Comparison of ENCODE assay signal across 2 cellular contexts in the genomic region with DNA sequence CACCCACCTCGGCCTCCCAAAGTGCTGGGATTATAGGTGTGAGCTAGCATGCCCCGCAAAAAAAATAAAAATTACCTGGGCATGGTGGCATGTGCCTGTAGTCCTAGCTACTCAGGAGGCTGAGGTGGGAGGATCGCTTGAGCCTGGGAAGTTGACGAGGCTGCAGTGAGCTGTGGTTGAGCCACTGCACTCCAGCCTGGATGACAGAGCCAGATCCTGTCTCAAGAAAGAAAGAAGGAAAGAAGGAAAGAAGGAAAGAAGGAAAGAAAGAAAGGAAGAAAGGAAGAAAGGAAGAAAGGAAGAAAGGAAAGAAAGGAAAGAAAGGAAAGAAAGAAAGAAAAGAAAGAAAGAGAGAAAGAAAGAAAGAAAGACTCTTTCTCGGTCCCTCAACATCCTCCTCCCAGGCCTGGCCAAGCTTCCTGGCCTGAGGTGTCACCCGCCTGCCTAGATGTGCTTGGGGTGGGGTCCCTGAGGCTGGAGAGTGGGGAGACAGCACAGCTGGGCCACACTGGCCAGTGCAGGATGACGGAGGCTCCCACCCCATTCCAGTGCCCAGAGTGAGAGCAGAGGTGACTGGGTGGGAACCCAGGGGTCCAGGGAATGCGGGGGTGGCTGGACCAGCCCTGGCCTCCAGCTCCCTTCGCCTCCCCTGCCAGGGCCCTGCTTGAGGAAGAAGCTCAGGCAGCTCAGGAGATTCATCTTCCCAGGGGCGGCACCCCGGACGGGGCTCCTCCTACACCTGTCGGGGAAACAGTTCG.
TF ChIP-seq lines count a peak whose summit lies in the region.

No MANE protein-coding gene starts in this region.

TF ChIP-seq in GM23338, 12 proteins besides CTCF, POLR2A, EP300 and RAD21 (continued from another document):
- no peak for TF ChIP-seq ZNF114 (CRISPR knock-in tag; IDR thresholded peaks at IDR 0.05)

TF ChIP-seq in WTC11, 78 proteins besides CTCF, POLR2A, EP300 and RAD21 (continued from another document):
- TF ChIP-seq, protein P1, sequence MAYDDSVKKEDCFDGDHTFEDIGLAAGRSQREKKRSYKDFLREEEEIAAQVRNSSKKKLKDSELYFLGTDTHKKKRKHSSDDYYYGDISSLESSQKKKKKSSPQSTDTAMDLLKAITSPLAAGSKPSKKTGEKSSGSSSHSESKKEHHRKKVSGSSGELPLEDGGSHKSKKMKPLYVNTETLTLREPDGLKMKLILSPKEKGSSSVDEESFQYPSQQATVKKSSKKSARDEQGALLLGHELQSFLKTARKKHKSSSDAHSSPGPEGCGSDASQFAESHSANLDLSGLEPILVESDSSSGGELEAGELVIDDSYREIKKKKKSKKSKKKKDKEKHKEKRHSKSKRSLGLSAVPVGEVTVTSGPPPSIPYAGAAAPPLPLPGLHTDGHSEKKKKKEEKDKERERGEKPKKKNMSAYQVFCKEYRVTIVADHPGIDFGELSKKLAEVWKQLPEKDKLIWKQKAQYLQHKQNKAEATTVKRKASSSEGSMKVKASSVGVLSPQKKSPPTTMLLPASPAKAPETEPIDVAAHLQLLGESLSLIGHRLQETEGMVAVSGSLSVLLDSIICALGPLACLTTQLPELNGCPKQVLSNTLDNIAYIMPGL (CRISPR knock-in tag; IDR thresholded peaks at IDR 0.05): no peak
- TF ChIP-seq FOXJ3 (CRISPR knock-in tag; IDR thresholded peaks at IDR 0.05; ENCODE audit: borderline replicate concordance): no peak
- TF ChIP-seq, protein P2, sequence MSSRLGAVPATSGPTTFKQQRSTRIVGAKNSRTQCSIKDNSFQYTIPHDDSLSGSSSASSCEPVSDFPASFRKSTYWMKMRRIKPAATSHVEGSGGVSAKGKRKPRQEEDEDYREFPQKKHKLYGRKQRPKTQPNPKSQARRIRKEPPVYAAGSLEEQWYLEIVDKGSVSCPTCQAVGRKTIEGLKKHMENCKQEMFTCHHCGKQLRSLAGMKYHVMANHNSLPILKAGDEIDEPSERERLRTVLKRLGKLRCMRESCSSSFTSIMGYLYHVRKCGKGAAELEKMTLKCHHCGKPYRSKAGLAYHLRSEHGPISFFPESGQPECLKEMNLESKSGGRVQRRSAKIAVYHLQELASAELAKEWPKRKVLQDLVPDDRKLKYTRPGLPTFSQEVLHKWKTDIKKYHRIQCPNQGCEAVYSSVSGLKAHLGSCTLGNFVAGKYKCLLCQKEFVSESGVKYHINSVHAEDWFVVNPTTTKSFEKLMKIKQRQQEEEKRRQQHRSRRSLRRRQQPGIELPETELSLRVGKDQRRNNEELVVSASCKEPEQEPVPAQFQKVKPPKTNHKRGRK (CRISPR knock-in tag; IDR thresholded peaks at IDR 0.05; ENCODE audit: borderline replicate concordance): peak; percentile 79; the same call in 1 of the 2 replicates
TF ChIP-seq in WTC11: peak in this region for 1.
